1 cellular context compared by ENCODE assay signal in genomic region chr17:61335105-61335844, GRCh38.
TF ChIP-seq lines count a peak whose summit lies in the region.

No MANE protein-coding gene starts in this region.

TF ChIP-seq in HEK293, 187 proteins besides CTCF, POLR2A, EP300 and RAD21 (continued from another document):
- TF ChIP-seq ZNF692 (tag by site-specific recombination; IDR thresholded peaks at IDR 0.05) (no peak), SCRT2 (tag by site-specific recombination; IDR thresholded peaks at IDR 0.05) (no peak), ZNF571 (tag by site-specific recombination; IDR thresholded peaks at IDR 0.05) (no peak), ZNF394 (tag by site-specific recombination; IDR thresholded peaks at IDR 0.05; ENCODE audit: borderline replicate concordance) (no peak)
